ENCODE assay signal across 8 cellular contexts in genomic region chr21:40120944-40121575, GRCh38.
A peak's percentile ranks its signal among the peaks of the same experiment; 100 is the strongest.
DNase-seq lines count a peak whose midpoint lies in the region; ATAC-seq, FAIRE-seq and TF ChIP-seq lines count a peak whose summit lies in the region.

No MANE protein-coding gene starts in this region.

- TF ChIP-seq CTCF in lung (IDR thresholded peaks at IDR 0.05; ENCODE audit: control extremely low read depth, extremely low read depth), result peak; percentile 37

- no peak overlapping the region for H3K27ac Mint-ChIP-seq in activated T-cell treated with anti-CD3 and anti-CD28 coated beads, Interleukin-2, amount 50 U/mL, for 24 hours

- H3K27ac ChIP-seq in lung (ENCODE audit: low read depth in 1 of 2, low read length in 1 of 2), result no peak overlapping the region

- no peak for TF ChIP-seq POLR2A in H54 (IDR thresholded peaks at IDR 0.05; ENCODE audit: low read depth, low read length)

- H3K27me3 Mint-ChIP-seq in activated T-cell treated with anti-CD3 and anti-CD28 coated beads, Interleukin-2, amount 50 U/mL, for 24 hours, result no peaks in the 10 kb centered on the region

- H3K36me3 ChIP-seq in lung (ENCODE audit: control insufficient read depth in 2 of 2, insufficient read depth in 2 of 2, low read length in 2 of 2), result no peaks in the 10 kb centered on the region

- FAIRE-seq in H54 (lab: Jason Lieb, UNC), result no peak

- no peaks in the 10 kb centered on the region for H3K9me3 ChIP-seq in lung (ENCODE audit: control insufficient read depth in 2 of 2, insufficient read depth in 1 of 2, low read length in 1 of 2)

- DNase-seq in Caki2 (ENCODE audit: low read depth) (peak; percentile 30), LoVo (ENCODE audit: low spot score) (peak; percentile 46), amniotic stem cell (lab: John Stamatoyannopoulos, UW) (peak; percentile 17), lung (ENCODE audit: low spot score) (no peak), H54 (ENCODE audit: insufficient read length, low spot score) (no peak), left lobe of liver (ENCODE audit: low spot score) (no peak)
- DNase-seq in activated T-cell treated with anti-CD3 and anti-CD28 coated beads, Interleukin-2, amount 50 U/mL, for 24 hours, result no peak

- no peaks in the 10 kb centered on the region for H3K36me3 Mint-ChIP-seq in activated T-cell treated with anti-CD3 and anti-CD28 coated beads, Interleukin-2, amount 50 U/mL, for 24 hours (ENCODE audit: low read depth)

- H3K27me3 ChIP-seq in lung (ENCODE audit: control insufficient read depth, insufficient read depth), result no peaks in the 10 kb centered on the region

- in situ Hi-C loops in Caki2 (cut with HindIII; ENCODE audit: low pct_unique_long_range_greater_than_20kb, low sequenced_read_pairs), result no loop called here

- peaks cover 3% of the 10 kb centered on the region for H3K9me3 Mint-ChIP-seq in activated T-cell treated with anti-CD3 and anti-CD28 coated beads, Interleukin-2, amount 50 U/mL, for 24 hours

- H3K4me1 Mint-ChIP-seq in activated T-cell treated with anti-CD3 and anti-CD28 coated beads, Interleukin-2, amount 50 U/mL, for 24 hours (ENCODE audit: low read depth), result no peaks in the 10 kb centered on the region

- no peaks in the 10 kb centered on the region for H3K4me1 ChIP-seq in lung (ENCODE audit: control insufficient read depth in 2 of 2, insufficient read depth in 2 of 2, low read length in 2 of 2)

- H3K4me3 Mint-ChIP-seq in activated T-cell treated with anti-CD3 and anti-CD28 coated beads, Interleukin-2, amount 50 U/mL, for 24 hours, result no peak overlapping the region

- H3K4me3 ChIP-seq in lung, result no peak overlapping the region

- ATAC-seq in lung (ENCODE audit: insufficient read depth, low FRiP score) (no peak), left lobe of liver (no peak), GM19467 (IDR thresholded peaks at IDR 0.05; ENCODE audit: unreplicated experiment) (no peak)

- WGBS in lung, 2 donors, result 34 to 36% methylated on average over 4 of the region's 4 CpGs

Comparison
In these comparisons a context has a peak if more than half of its experiments do, and no peak if none do; other contexts are left out.
1. DNase-seq: peak in Caki2 (single experiment), LoVo (single experiment) and amniotic stem cell (single experiment); none in lung (single experiment), activated T-cell treated with anti-CD3 and anti-CD28 coated beads, Interleukin-2, amount 50 U/mL, for 24 hours (single experiment), H54 (single experiment) and left lobe of liver (single experiment).